In the genomic region with DNA sequence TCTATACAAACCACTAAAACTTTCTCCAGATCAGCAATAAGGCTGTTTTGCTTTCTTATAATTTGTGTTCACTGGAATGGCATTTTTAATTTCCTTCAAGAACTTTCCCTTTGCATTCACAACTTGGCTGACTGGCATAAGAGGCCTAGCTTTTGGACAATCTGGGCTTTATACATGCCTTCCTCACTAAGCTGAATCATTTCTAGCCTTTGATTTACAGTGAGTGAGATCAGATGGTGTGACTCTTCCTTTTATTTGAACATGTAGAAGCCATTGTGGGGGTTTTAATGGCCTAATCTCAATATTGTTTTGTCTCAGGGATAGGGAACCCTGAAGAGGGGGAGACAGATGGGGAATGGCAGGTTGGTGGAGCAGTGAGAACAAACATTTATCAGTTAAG, we compare ENCODE assay signal across 2 cellular contexts.
TF ChIP-seq lines count a peak whose summit lies in the region.

No MANE protein-coding gene starts in this region.

TF ChIP-seq in GM23338, 12 proteins besides CTCF, POLR2A, EP300 and RAD21:
- no peak for TF ChIP-seq NANOG (IDR thresholded peaks at IDR 0.05; ENCODE audit: borderline replicate concordance)
- no peak for TF ChIP-seq ZNF114 (CRISPR knock-in tag; IDR thresholded peaks at IDR 0.05)
- TF ChIP-seq, protein P1, sequence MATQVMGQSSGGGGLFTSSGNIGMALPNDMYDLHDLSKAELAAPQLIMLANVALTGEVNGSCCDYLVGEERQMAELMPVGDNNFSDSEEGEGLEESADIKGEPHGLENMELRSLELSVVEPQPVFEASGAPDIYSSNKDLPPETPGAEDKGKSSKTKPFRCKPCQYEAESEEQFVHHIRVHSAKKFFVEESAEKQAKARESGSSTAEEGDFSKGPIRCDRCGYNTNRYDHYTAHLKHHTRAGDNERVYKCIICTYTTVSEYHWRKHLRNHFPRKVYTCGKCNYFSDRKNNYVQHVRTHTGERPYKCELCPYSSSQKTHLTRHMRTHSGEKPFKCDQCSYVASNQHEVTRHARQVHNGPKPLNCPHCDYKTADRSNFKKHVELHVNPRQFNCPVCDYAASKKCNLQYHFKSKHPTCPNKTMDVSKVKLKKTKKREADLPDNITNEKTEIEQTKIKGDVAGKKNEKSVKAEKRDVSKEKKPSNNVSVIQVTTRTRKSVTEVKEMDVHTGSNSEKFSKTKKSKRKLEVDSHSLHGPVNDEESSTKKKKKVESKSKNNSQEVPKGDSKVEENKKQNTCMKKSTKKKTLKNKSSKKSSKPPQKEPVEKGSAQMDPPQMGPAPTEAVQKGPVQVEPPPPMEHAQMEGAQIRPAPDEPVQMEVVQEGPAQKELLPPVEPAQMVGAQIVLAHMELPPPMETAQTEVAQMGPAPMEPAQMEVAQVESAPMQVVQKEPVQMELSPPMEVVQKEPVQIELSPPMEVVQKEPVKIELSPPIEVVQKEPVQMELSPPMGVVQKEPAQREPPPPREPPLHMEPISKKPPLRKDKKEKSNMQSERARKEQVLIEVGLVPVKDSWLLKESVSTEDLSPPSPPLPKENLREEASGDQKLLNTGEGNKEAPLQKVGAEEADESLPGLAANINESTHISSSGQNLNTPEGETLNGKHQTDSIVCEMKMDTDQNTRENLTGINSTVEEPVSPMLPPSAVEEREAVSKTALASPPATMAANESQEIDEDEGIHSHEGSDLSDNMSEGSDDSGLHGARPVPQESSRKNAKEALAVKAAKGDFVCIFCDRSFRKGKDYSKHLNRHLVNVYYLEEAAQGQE (IDR thresholded peaks at IDR 0.05; ENCODE audit: unreplicated experiment) = no peak
- no peak for TF ChIP-seq STAT1 (IDR thresholded peaks at IDR 0.05; ENCODE audit: unreplicated experiment)

TF ChIP-seq in HepG2, 621 proteins besides CTCF, POLR2A, EP300 and RAD21:
- TF ChIP-seq MAZ (IDR thresholded peaks at IDR 0.05; ENCODE audit: borderline replicate concordance, low read depth, low read length) = no peak
- no peak for TF ChIP-seq MAZ (CRISPR knock-in tag; IDR thresholded peaks at IDR 0.05; ENCODE audit: low read depth)
- TF ChIP-seq ATF1 (CRISPR knock-in tag; IDR thresholded peaks at IDR 0.05) = no peak
- no peak for TF ChIP-seq THRA (CRISPR knock-in tag; IDR thresholded peaks at IDR 0.05; ENCODE audit: borderline replicate concordance)
- TF ChIP-seq SPEN (CRISPR knock-in tag; IDR thresholded peaks at IDR 0.05; ENCODE audit: low read depth) = no peak
- TF ChIP-seq DNMT1 (CRISPR knock-in tag; IDR thresholded peaks at IDR 0.05) = no peak
- TF ChIP-seq ZNF383 (CRISPR knock-in tag; IDR thresholded peaks at IDR 0.05; ENCODE audit: borderline replicate concordance) = no peak
- TF ChIP-seq RERE (CRISPR knock-in tag; IDR thresholded peaks at IDR 0.05; ENCODE audit: low read depth) = no peak
- no peak for TF ChIP-seq YEATS2 (CRISPR knock-in tag; IDR thresholded peaks at IDR 0.05; ENCODE audit: borderline replicate concordance)
- TF ChIP-seq POGZ (CRISPR knock-in tag; IDR thresholded peaks at IDR 0.05) = no peak
- TF ChIP-seq NFIB (CRISPR knock-in tag; IDR thresholded peaks at IDR 0.05; ENCODE audit: borderline replicate concordance) = no peak
- TF ChIP-seq RBM39 (IDR thresholded peaks at IDR 0.05; ENCODE audit: low read depth, low read length, poor library complexity, severe bottlenecking) = no peak
- no peak for TF ChIP-seq ZNF207 (IDR thresholded peaks at IDR 0.05; ENCODE audit: borderline replicate concordance)
- TF ChIP-seq, protein P2, sequence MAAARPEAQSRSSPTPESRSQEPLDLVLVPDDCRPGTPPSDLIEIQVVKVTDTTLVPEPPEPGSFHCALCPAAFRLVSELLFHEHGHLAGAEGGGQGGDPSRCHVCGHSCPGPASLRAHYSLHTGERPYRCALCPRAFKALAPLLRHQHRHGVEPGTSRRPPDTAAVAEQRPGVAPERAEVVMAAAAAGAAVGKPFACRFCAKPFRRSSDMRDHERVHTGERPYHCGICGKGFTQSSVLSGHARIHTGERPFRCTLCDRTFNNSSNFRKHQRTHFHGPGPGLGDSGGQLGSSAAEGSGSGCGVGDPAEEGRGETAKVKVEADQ (CRISPR knock-in tag; IDR thresholded peaks at IDR 0.05; ENCODE audit: borderline replicate concordance) = no peak
- no peak for TF ChIP-seq ZNF343 (CRISPR knock-in tag; IDR thresholded peaks at IDR 0.05)
- no peak for TF ChIP-seq JUND (CRISPR knock-in tag; IDR thresholded peaks at IDR 0.05)
- no peak for TF ChIP-seq POLR2AphosphoS2 (IDR thresholded peaks at IDR 0.05; ENCODE audit: low read depth, low read length)
- TF ChIP-seq CAMTA2 (CRISPR knock-in tag; IDR thresholded peaks at IDR 0.05; ENCODE audit: borderline replicate concordance) = no peak
- TF ChIP-seq MEF2D (CRISPR knock-in tag; IDR thresholded peaks at IDR 0.05) = no peak
- TF ChIP-seq SIX4 (CRISPR knock-in tag; IDR thresholded peaks at IDR 0.05) = no peak
TF ChIP-seq in HepG2: peak in this region for 0.
